In the genomic region with DNA sequence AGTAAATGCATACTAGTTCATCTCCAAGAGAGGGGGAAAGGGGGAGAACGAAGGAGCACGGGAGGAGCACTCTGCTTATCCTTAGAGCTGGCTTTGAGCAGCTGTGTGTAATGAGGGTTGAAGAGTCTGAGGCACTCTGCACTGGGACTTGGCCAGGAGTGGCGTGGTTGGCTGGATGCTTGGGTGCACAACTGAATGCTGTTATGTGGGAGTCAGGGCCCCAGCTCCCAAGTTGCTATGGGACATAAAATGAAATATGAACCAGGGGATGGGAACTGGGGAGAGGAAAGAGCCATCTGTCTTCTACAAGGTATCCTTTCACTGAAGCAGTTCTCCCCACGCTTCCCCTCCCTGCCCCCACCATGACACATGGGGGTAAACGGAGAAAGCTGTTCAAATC, we compare ENCODE assay signal across 1 cellular context.
TF ChIP-seq lines count a peak whose summit lies in the region.

No MANE protein-coding gene starts in this region.

TF ChIP-seq in GM23338, 12 proteins besides CTCF, POLR2A, EP300 and RAD21 (continued from another document):
- no peak for TF ChIP-seq POLR2AphosphoS5 (IDR thresholded peaks at IDR 0.05; ENCODE audit: low read depth)
- no peak for TF ChIP-seq ETS1 (IDR thresholded peaks at IDR 0.05)
